ENCODE assay signal across 23 cellular contexts in genomic region chr2:6590442-6590841, GRCh38.
"Had no signal": no experiment of that assay in that cellular context is flagged by ENCODE, and none has a peak within 500 bp of the region (broad histone marks: within the 10 kb centered on the region; RNA-seq: fewer than 3 reads in every experiment).

No MANE protein-coding gene starts in this region.

- DNase-seq: IMR-90, Karpas-422, KG1, MM.1S, NCI-H1092 treated with DMSO at 0.1 percent for 48 hours, NCI-H1436, NCI-H187, NCI-H2029, NCI-H2081 treated with DMSO at 0.1 percent for 48 hours, NCI-H2171, NCI-H226, NCI-H446, NCI-H510A, NCI-H524 treated with DMSO at 0.1 percent for 48 hours, NCI-H69, NCI-H774, PC-3, SHP77, SK-N-SH, SW 1271, T-helper 1 cell had no signal

- ATAC-seq: HepG2, Panc1, PC-3 had no signal

- H3K9me3 ChIP-seq: SK-N-SH had no signal
